Comparison of ENCODE assay signal across 8 cellular contexts in genomic region chr1:74732071-74732946, GRCh38. TPM values are rescaled to one million over a fixed set of nuclear protein-coding genes. Genes with fewer than 3 reads are reported as not detected.
DNase-seq lines count a peak whose midpoint lies in the region; ATAC-seq and TF ChIP-seq lines count a peak whose summit lies in the region.
"Not testable (repeated sequence)": the region's sequence is repeated elsewhere in the genome, so short reads cannot be mapped to it uniquely, and the experiment has no call there.

No MANE protein-coding gene starts in this region.

- H3K79me2 ChIP-seq in GM23338 (replicated peaks; ENCODE audit: insufficient read depth) = peaks cover 55% of the 10 kb centered on the region

- BruUV-seq in MCF 10A (replicated peaks; lab: Mats Ljungman, UMichigan) = not testable (repeated sequence)

- H3K4me3 Mint-ChIP-seq in GM23338 (peak overlapping the region; percentile 88), MCF 10A (ENCODE audit: unreplicated experiment) (peak overlapping the region; percentile 81)
- peak overlapping the region; percentile 99 for H3K4me3 Mint-ChIP-seq in T-helper 1 cell treated with Interleukin-12 subunit alpha and Interleukin-12 subunit beta and Interleukin-4 antibody, amounts not matched to agents 30 μg/mL and 1 μg/mL, for 36 hours

- not testable (repeated sequence) for H3K36me3 ChIP-seq in GM23338 (ENCODE audit: insufficient read depth); iPS DF 6.9 (ENCODE audit: control insufficient read depth, insufficient read depth, low read length); ovary; urinary bladder (ENCODE audit: insufficient read depth)

- CTCF ChIA-PET in MCF 10A (lab: Yijun Ruan, JAX) = interaction anchor here (0.8 to 1.7 kb wide), 9 partner anchors 10 to 991 kb away, joined by 3 to 8 read pairs (median 4); no protein-coding TSS in a partner anchor

- no CpG with 5 or more reads among the region's 17 CpGs for WGBS in iPS DF 6.9 (ENCODE audit: insufficient coverage, insufficient read length)
- 9 to 12% (median 9%) methylated on average over 14 to 17 of the region's 17 CpGs for WGBS in ovary, 3 donors
- WGBS in urinary bladder = 11% methylated on average over 17 of the region's 17 CpGs

- peak overlapping the region; percentile 96 for H3K27ac ChIP-seq in GM23338 (ENCODE audit: low read depth)
- not testable (repeated sequence) for H3K27ac ChIP-seq in iPS DF 6.9 (ENCODE audit: low read length)
- peak overlapping the region; percentile 64 to 86 for H3K27ac ChIP-seq in ovary
- H3K27ac ChIP-seq in urinary bladder (ENCODE audit: low read depth) = peak overlapping the region; percentile 61

- H3K4me1 ChIP-seq in GM23338 (ENCODE audit: insufficient read depth) (peaks cover 23% of the 10 kb centered on the region), ovary (ENCODE audit: insufficient read depth) (peaks cover 11% of the 10 kb centered on the region)
- not testable (repeated sequence) for H3K4me1 ChIP-seq in iPS DF 6.9 (ENCODE audit: control insufficient read depth, insufficient read depth, low read length); urinary bladder (ENCODE audit: insufficient read depth)

- H3K4me3 ChIP-seq in GM23338 = peak overlapping the region; percentile 59
- H3K4me3 ChIP-seq in iPS DF 6.9 (ENCODE audit: low read length) = peak overlapping the region; percentile 51; the same call in 1 of the 2 replicates
- peak overlapping the region; percentile 74 for H3K4me3 ChIP-seq in ovary
- peak overlapping the region; percentile 59 for H3K4me3 ChIP-seq in urinary bladder (ENCODE audit: low read depth, low read length)

- H4K20me1 ChIP-seq in GM23338 (replicated peaks; ENCODE audit: insufficient read depth) = not testable (repeated sequence)

- intact Hi-C loops in MCF 10A (cut with micrococcal nuclease); ovary (cut with DNase I): not testable (repeated sequence)

- POLR2A ChIA-PET in MCF 10A (lab: Yijun Ruan, JAX) = interaction anchor here (0.8 to 1.5 kb wide), 2 partner anchors 24 to 40 kb away, joined by 3 to 4 read pairs; no protein-coding TSS in a partner anchor

- H3K27me3 Mint-ChIP-seq in GM23338 (ENCODE audit: insufficient read depth, low read depth, poor library complexity); T-helper 1 cell treated with Interleukin-12 subunit alpha and Interleukin-12 subunit beta and Interleukin-4 antibody, amounts not matched to agents 30 μg/mL and 1 μg/mL, for 36 hours (ENCODE audit: low read depth); MCF 10A (ENCODE audit: insufficient read depth, unreplicated experiment): not testable (repeated sequence)

- not testable (repeated sequence) for H3K27me3 ChIP-seq in GM23338 (ENCODE audit: insufficient read depth); iPS DF 6.9 (ENCODE audit: control insufficient read depth, insufficient read depth, low read length); ovary

- DNase-seq in GM13976 (ENCODE audit: low spot score) (peak; percentile 30), GM23338 (ENCODE audit: low spot score) (peak; percentile 40), ovary (peak in 3 of 5 donors; percentile 15 to 36 (median 18))
- not testable (repeated sequence) for DNase-seq in MCF 10A (ENCODE audit: unreplicated experiment); iPS DF 6.9 (ENCODE audit: low read depth, low spot score)

- H3K9me3 ChIP-seq in iPS DF 6.9 (ENCODE audit: control insufficient read depth, insufficient read depth, low read length); ovary: not testable (repeated sequence)

- not testable (repeated sequence) for H3K9me2 ChIP-seq in GM23338 (ENCODE audit: insufficient read depth)

- H3K9me3 Mint-ChIP-seq in GM23338; T-helper 1 cell treated with Interleukin-12 subunit alpha and Interleukin-12 subunit beta and Interleukin-4 antibody, amounts not matched to agents 30 μg/mL and 1 μg/mL, for 36 hours; MCF 10A (ENCODE audit: unreplicated experiment): not testable (repeated sequence)

- TF ChIP-seq POLR2A in ovary (IDR thresholded peaks at IDR 0.05) = not testable (repeated sequence)

- TF ChIP-seq CTCF in GM13976 (IDR thresholded peaks at IDR 0.05; ENCODE audit: borderline replicate concordance, control extremely low read depth, extremely low read depth, insufficient read depth, missing control alignments); GM23338 (conservative IDR thresholded peaks at IDR 0.05; ENCODE audit: low read depth in 2 of 2); MCF 10A (IDR thresholded peaks at IDR 0.05; ENCODE audit: unreplicated experiment); ovary (IDR thresholded peaks at IDR 0.05): not testable (repeated sequence)

- not testable (repeated sequence) for H3F3A ChIP-seq in GM23338 (replicated peaks; ENCODE audit: low read depth)

- not testable (repeated sequence) for TF ChIP-seq EP300 in ovary (IDR thresholded peaks at IDR 0.05)

- peak; percentile 53 for ATAC-seq in GM23338
- ATAC-seq in HG03469 (IDR thresholded peaks at IDR 0.05; ENCODE audit: unreplicated experiment) = peak; percentile 2

- peaks cover 25% of the 10 kb centered on the region for H3K36me3 Mint-ChIP-seq in GM23338 (ENCODE audit: low read depth)
- H3K36me3 Mint-ChIP-seq in T-helper 1 cell treated with Interleukin-12 subunit alpha and Interleukin-12 subunit beta and Interleukin-4 antibody, amounts not matched to agents 30 μg/mL and 1 μg/mL, for 36 hours (ENCODE audit: low read depth); MCF 10A (ENCODE audit: insufficient read depth, unreplicated experiment): not testable (repeated sequence)

- H3K4me1 Mint-ChIP-seq in GM23338 (peaks cover 24% of the 10 kb centered on the region), MCF 10A (ENCODE audit: insufficient read depth, unreplicated experiment) (peaks cover 21% of the 10 kb centered on the region)
- H3K4me1 Mint-ChIP-seq in T-helper 1 cell treated with Interleukin-12 subunit alpha and Interleukin-12 subunit beta and Interleukin-4 antibody, amounts not matched to agents 30 μg/mL and 1 μg/mL, for 36 hours (ENCODE audit: low read depth) = peaks cover 28% of the 10 kb centered on the region

- H3K4me2 ChIP-seq in GM23338 = peak overlapping the region; percentile 75

- in situ Hi-C loops in GM13976 (cut with MboI; ENCODE audit: low sequenced_read_pairs, unreplicated experiment) = not testable (repeated sequence)

- peak overlapping the region; percentile 5; the same call in 1 of the 2 replicates for H2AFZ ChIP-seq in GM23338

- H3K27ac Mint-ChIP-seq in GM23338 (peak overlapping the region; percentile 99), MCF 10A (ENCODE audit: low read depth, unreplicated experiment) (peak overlapping the region; percentile 91)
- peak overlapping the region; percentile 99 for H3K27ac Mint-ChIP-seq in T-helper 1 cell treated with Interleukin-12 subunit alpha and Interleukin-12 subunit beta and Interleukin-4 antibody, amounts not matched to agents 30 μg/mL and 1 μg/mL, for 36 hours

RNA-seq across cellular contexts. Expression of gene CRYZ, which starts 0.5 kb away (rescaled TPM):
- total RNA-seq in GM23338 (2014; rRNA removed; shearing (Covaris generic)) = 45.7 and 57.2 TPM in 2 replicates
- polyA plus RNA-seq in GM23338 (2016; fragmentation: Nextera tagmentation; extraction: Ambion mirVana) = 52.9 and 57.8 TPM in 2 replicates
- 5.8 and 7.7 TPM in 2 replicates for total RNA-seq in MCF 10A (2022)
- total RNA-seq in ovary = 10 to 100 TPM; 24.9 to 75.8 (median 28.8) TPM
- 10 to 100 TPM; 24.0 to 24.5 TPM for polyA plus RNA-seq in ovary
- 51.4 TPM for total RNA-seq in urinary bladder
- polyA plus RNA-seq in urinary bladder = 27.3 TPM

RNA-seq across cellular contexts. Expression of gene TYW3, which starts 0.6 kb away (rescaled TPM):
- total RNA-seq in GM23338 (2014; rRNA removed; shearing (Covaris generic)) = 28.3 and 29.6 TPM in 2 replicates
- 66.8 and 69.7 TPM in 2 replicates for polyA plus RNA-seq in GM23338 (2016; fragmentation: Nextera tagmentation; extraction: Ambion mirVana)
- total RNA-seq in MCF 10A (2022) = 22.6 and 24.4 TPM in 2 replicates
- 10 to 100 TPM; 11.6 to 30.9 (median 24.9) TPM for total RNA-seq in ovary
- polyA plus RNA-seq in ovary = 10 to 100 TPM; 18.3 to 21.7 TPM
- 23.6 TPM for total RNA-seq in urinary bladder
- 18.8 TPM for polyA plus RNA-seq in urinary bladder

RNA-seq across cellular contexts. Expression of gene ERICH3, which starts 58.7 kb away (rescaled TPM):
- total RNA-seq in GM23338 (2014; rRNA removed; shearing (Covaris generic)) = not detected in 2 replicates
- polyA plus RNA-seq in GM23338 (2016; fragmentation: Nextera tagmentation; extraction: Ambion mirVana) = not detected in 2 replicates
- not detected in 2 replicates for total RNA-seq in MCF 10A (2022)
- 10 to 100 TPM in 1 of 7 donors, 1 to 10 TPM in 3, under 1 TPM in 3; 0.05 to 10.9 (median 1.1) TPM for total RNA-seq in ovary
- polyA plus RNA-seq in ovary = under 1 TPM; 0.07 to 0.23 TPM
- 0.79 TPM for total RNA-seq in urinary bladder
- 0.11 TPM for polyA plus RNA-seq in urinary bladder
